Comparison of ENCODE assay signal across 14 cellular contexts in genomic region chr13:29520671-29521070, GRCh38.
DNase-seq lines count a peak whose midpoint lies in the region; ATAC-seq and TF ChIP-seq lines count a peak whose summit lies in the region.
"Had no signal": no experiment of that assay in that cellular context is flagged by ENCODE, and none has a peak within 500 bp of the region (broad histone marks: within the 10 kb centered on the region; RNA-seq: fewer than 3 reads in every experiment).

No MANE protein-coding gene starts in this region.

- H3K4me3 ChIP-seq in skeletal muscle satellite cell (ENCODE audit: low read length): no peak overlapping the region
- H3K4me3 ChIP-seq: SJCRH30 had no signal

- H3K9me3 ChIP-seq in skeletal muscle satellite cell (replicated peaks; ENCODE audit: low read length): no peaks in the 10 kb centered on the region
- H3K9me3 ChIP-seq: SJCRH30 had no signal

- H3K36me3 ChIP-seq in skeletal muscle satellite cell (ENCODE audit: insufficient read depth, low read length): peaks cover 51% of the 10 kb centered on the region

- ATAC-seq in SK-N-SH treated with all-trans-retinoic acid at 6 μM for 48 hours: peak; percentile 78

- peak overlapping the region; percentile 53 for H3K4me2 ChIP-seq in skeletal muscle satellite cell (ENCODE audit: low read length)

- H3K27me3 ChIP-seq in skeletal muscle satellite cell (ENCODE audit: control insufficient read depth, insufficient read depth, low read length): no peaks in the 10 kb centered on the region
- H3K27me3 ChIP-seq: SJCRH30 had no signal

- peak overlapping the region; percentile 47 for H3K9ac ChIP-seq in skeletal muscle satellite cell (ENCODE audit: low read depth, low read length)

- DNase-seq in Daoy (ENCODE audit: low read depth) (peak; percentile 70), fibroblast of peridontal ligament (ENCODE audit: extremely low read depth) (peak; percentile 91), cerebellum (ENCODE audit: low spot score) (no peak), middle frontal gyrus (ENCODE audit: extremely low spot score, low spot score) (no peak), cerebellar nuclear complex (lab: John Stamatoyannopoulos, UW) (no peak), NCI-H2227 (lab: John Stamatoyannopoulos, UW; ENCODE audit: unreplicated experiment) (no peak)
- DNase-seq: activated naive CD4-positive, alpha-beta T cell treated with Interleukin-2 at 50 U/mL for 16 hours; H9; immature natural killer cell; stimulated activated CD4-positive, alpha-beta T cell treated with anti-CD3 and anti-CD28 coated beads, Interleukin-4, amount 100 ng/mL, for 1 hour; WERI-Rb-1 had no signal

- H3K4me1 ChIP-seq in skeletal muscle satellite cell (ENCODE audit: control insufficient read depth, insufficient read depth, low read length): peaks cover 37% of the 10 kb centered on the region

TF ChIP-seq in SK-N-SH treated with all-trans-retinoic acid at 6 μM for 48 hours, 23 proteins besides CTCF, POLR2A, EP300 and RAD21:
- TF ChIP-seq TCF4 (CRISPR knock-in tag; IDR thresholded peaks at IDR 0.05; ENCODE audit: borderline replicate concordance) (no peak), CREB5 (CRISPR knock-in tag; IDR thresholded peaks at IDR 0.05; ENCODE audit: low read depth) (no peak), ISL1 (CRISPR knock-in tag; IDR thresholded peaks at IDR 0.05) (peak; percentile 24), ZNF8 (CRISPR knock-in tag; IDR thresholded peaks at IDR 0.05) (no peak), OSR1 (CRISPR knock-in tag; IDR thresholded peaks at IDR 0.05) (no peak)
TF ChIP-seq in SK-N-SH treated with all-trans-retinoic acid at 6 μM for 48 hours: peak in this region for 1.

Comparison
In these comparisons a context has a peak if more than half of its experiments do, and no peak if none do; other contexts are left out.
1. DNase-seq: peak in Daoy (single experiment) and fibroblast of peridontal ligament (single experiment); none in cerebellum (single experiment), middle frontal gyrus (single experiment), cerebellar nuclear complex (0 of 2) and NCI-H2227 (single experiment).